In genomic region chr11:67265633-67266423, GRCh38 we compare ENCODE assay signal across 8 cellular contexts. TPM values are rescaled to one million over a fixed set of nuclear protein-coding genes. Genes with fewer than 3 reads are reported as not detected.
DNase-seq lines count a peak whose midpoint lies in the region; ATAC-seq and TF ChIP-seq lines count a peak whose summit lies in the region.

No MANE protein-coding gene starts in this region.

- no peaks in the 10 kb centered on the region for H3K27me3 ChIP-seq in SJCRH30
- H3K27me3 ChIP-seq in ovary = no peaks in the 10 kb centered on the region
- H3K27me3 ChIP-seq in vagina = no peaks in the 10 kb centered on the region

- peaks cover 2% of the 10 kb centered on the region; the same call in 1 of the 2 replicates for H3K4me1 ChIP-seq in SJCRH30
- H3K4me1 ChIP-seq in ovary (ENCODE audit: insufficient read depth) = peaks cover 25% of the 10 kb centered on the region
- H3K4me1 ChIP-seq in vagina = peaks cover 86% of the 10 kb centered on the region

- CTCF ChIA-PET in activated naive CD4-positive, alpha-beta T cell treated with anti-CD3 and anti-CD28 coated beads for 36 hours (lab: Charles Lee) = interaction anchor here (0.6 to 4.9 kb wide), 9 partner anchors 12 to 184 kb away, joined by 3 to 108 read pairs (median 7); partner anchors contain the start of gene SSH3

- H3K27ac ChIP-seq in SJCRH30 (no peak overlapping the region), ovary (peak overlapping the region; percentile 67 to 72), vagina (peak overlapping the region; percentile 91)

- ATAC-seq in HG03558 (IDR thresholded peaks at IDR 0.05; ENCODE audit: extremely low read depth, unreplicated experiment) = peak; percentile 33

- no peaks in the 10 kb centered on the region for H3K27me3 Mint-ChIP-seq in activated naive CD4-positive, alpha-beta T cell treated with anti-CD3 and anti-CD28 coated beads for 36 hours (ENCODE audit: low read depth)

- TF ChIP-seq CTCF in ovary (IDR thresholded peaks at IDR 0.05) (peak; percentile 59 to 93 (median 91)), vagina (IDR thresholded peaks at IDR 0.05) (peak; percentile 62 to 77 (median 73))

- no peaks in the 10 kb centered on the region for H3K9me3 Mint-ChIP-seq in activated naive CD4-positive, alpha-beta T cell treated with anti-CD3 and anti-CD28 coated beads for 36 hours

- H3K36me3 Mint-ChIP-seq in activated naive CD4-positive, alpha-beta T cell treated with anti-CD3 and anti-CD28 coated beads for 36 hours (ENCODE audit: low read depth) = peaks cover 36% of the 10 kb centered on the region

- peak overlapping the region; percentile 40; the same call in 1 of the 2 replicates for H3K4me3 ChIP-seq in SJCRH30
- peak overlapping the region; percentile 16 for H3K4me3 ChIP-seq in ovary
- peak overlapping the region in 1 of 2 donors; percentile 21 for H3K4me3 ChIP-seq in vagina

- intact Hi-C loops in activated naive CD4-positive, alpha-beta T cell treated with anti-CD3 and anti-CD28 coated beads for 36 hours (cut with micrococcal nuclease) = loop anchor here (1.0 to 5.0 kb wide), 3 partner anchors 51 to 241 kb away; partner anchors contain the start of genes CDK2AP2, PITPNM1, PPP1CA and TBC1D10C
- intact Hi-C loops in head of caudate nucleus (cut with DNase I) (loop anchor here (2.0 to 10.0 kb wide), 2 partner anchors 51 to 109 kb away; partner anchors contain the start of gene CLCF1), ovary (cut with DNase I) (loop anchor here (1.0 to 5.0 kb wide), 3 partner anchors 51 kb away; no protein-coding TSS in a partner anchor), vagina (cut with DNase I) (loop anchor here (1.0 kb wide), 1 partner anchor 51 kb away; no protein-coding TSS in a partner anchor)

- H3K4me1 Mint-ChIP-seq in activated naive CD4-positive, alpha-beta T cell treated with anti-CD3 and anti-CD28 coated beads for 36 hours (ENCODE audit: low read depth) = peaks cover 72% of the 10 kb centered on the region

- peak overlapping the region; percentile 87 for H3K27ac Mint-ChIP-seq in activated naive CD4-positive, alpha-beta T cell treated with anti-CD3 and anti-CD28 coated beads for 36 hours

- H3K4me3 Mint-ChIP-seq in activated naive CD4-positive, alpha-beta T cell treated with anti-CD3 and anti-CD28 coated beads for 36 hours = peak overlapping the region; percentile 72

- H3K9me3 ChIP-seq in SJCRH30 (replicated peaks) (no peaks in the 10 kb centered on the region), ovary (no peaks in the 10 kb centered on the region), vagina (no peaks in the 10 kb centered on the region)

- TF ChIP-seq POLR2A in ovary (IDR thresholded peaks at IDR 0.05) (no peak), vagina (IDR thresholded peaks at IDR 0.05) (no peak)

- 10 to 12% (median 11%) methylated on average over 42 to 47 of the region's 47 CpGs for WGBS in ovary, 3 donors

- DNase-seq in NCI-H82 (lab: John Stamatoyannopoulos, UW) = peak; percentile 50
- no peak for DNase-seq in NCI-H82 treated with DMSO at 0.1 percent for 48 hours (lab: John Stamatoyannopoulos, UW; ENCODE audit: unreplicated experiment)
- DNase-seq in SJCRH30 = peak; percentile 50 to 66
- DNase-seq in activated naive CD4-positive, alpha-beta T cell treated with anti-CD3 and anti-CD28 coated beads for 36 hours = peak; percentile 81
- peak in 41 of 42 donors; percentile 48 to 92 (median 82) for DNase-seq in head of caudate nucleus
- DNase-seq in ovary = peak; percentile 70 to 90 (median 82)
- DNase-seq in vagina (ENCODE audit: extremely low spot score in 2 of 2) = no peak

- H3K36me3 ChIP-seq in SJCRH30 = peaks cover 7% of the 10 kb centered on the region
- no peaks in the 10 kb centered on the region for H3K36me3 ChIP-seq in ovary
- peaks cover 0 to 11% of the 10 kb centered on the region in 2 donors for H3K36me3 ChIP-seq in vagina

- no peak for TF ChIP-seq EP300 in ovary (IDR thresholded peaks at IDR 0.05)

RNA-seq across cellular contexts. Expression of gene GRK2, which starts 0.4 kb away (rescaled TPM):
- 45.2 and 49.7 TPM in 2 replicates for total RNA-seq in SJCRH30 (2014; rRNA removed; shearing (Covaris generic))
- 100 to 1,000 TPM; 293 to 295 TPM for total RNA-seq in activated naive CD4-positive, alpha-beta T cell treated with anti-CD3 and anti-CD28 coated beads for 36 hours
- total RNA-seq in ovary (10 to 100 TPM; 24.8 to 58.1 (median 49.0) TPM), vagina (100 TPM)
- polyA plus RNA-seq in ovary = 10 to 100 TPM; 21.5 to 39.3 TPM

RNA-seq across cellular contexts. Expression of gene ANKRD13D, which starts 23.3 kb away (rescaled TPM):
- 15.3 and 19.9 TPM in 2 replicates for total RNA-seq in SJCRH30 (2014; rRNA removed; shearing (Covaris generic))
- total RNA-seq in activated naive CD4-positive, alpha-beta T cell treated with anti-CD3 and anti-CD28 coated beads for 36 hours = 10 to 100 TPM; 56.2 to 61.9 TPM
- total RNA-seq in ovary = 10 to 100 TPM; 35.6 to 60.9 (median 44.6) TPM
- polyA plus RNA-seq in ovary = 10 to 100 TPM in 1 of 2 donors, 1 to 10 TPM in 1; 5.6 to 29.3 TPM
- 62.9 TPM for total RNA-seq in vagina

RNA-seq across cellular contexts. Expression of gene SSH3, which starts 37.5 kb away (rescaled TPM):
- 2.5 TPM in 2 replicates for total RNA-seq in SJCRH30 (2014; rRNA removed; shearing (Covaris generic))
- total RNA-seq in activated naive CD4-positive, alpha-beta T cell treated with anti-CD3 and anti-CD28 coated beads for 36 hours = 1 to 10 TPM; 4.1 to 5.4 TPM
- total RNA-seq in ovary (10 to 100 TPM; 37.9 to 69.9 (median 52.1) TPM), vagina (98.0 TPM)
- 10 to 100 TPM; 18.1 to 32.1 TPM for polyA plus RNA-seq in ovary

Comparison
In these comparisons a context has a peak if more than half of its experiments do, and no peak if none do; other contexts are left out.
1. DNase-seq: peak in NCI-H82 (single experiment), SJCRH30 (2 of 2), activated naive CD4-positive, alpha-beta T cell treated with anti-CD3 and anti-CD28 coated beads for 36 hours (single experiment), head of caudate nucleus (41 of 42) and ovary (5 of 5); none in NCI-H82 treated with DMSO at 0.1 percent for 48 hours (single experiment) and vagina (0 of 2).
2. RNA of gene SSH3, which starts 37.5 kb away (total RNA-seq): 98.0 TPM in vagina (single experiment) and 37.9 to 69.9 TPM in ovary; 4.1 to 5.4 TPM in activated naive CD4-positive, alpha-beta T cell treated with anti-CD3 and anti-CD28 coated beads for 36 hours and 2.5 TPM in SJCRH30; every median in the first group is over 4 times any median in the second.